ENCODE assay signal across 8 cellular contexts in genomic region chr1:155745284-155746228, GRCh38. TPM values are rescaled to one million over a fixed set of nuclear protein-coding genes. Genes with fewer than 3 reads are reported as not detected.
DNase-seq lines count a peak whose midpoint lies in the region; ATAC-seq and TF ChIP-seq lines count a peak whose summit lies in the region.
"Not testable (repeated sequence)": the region's sequence is repeated elsewhere in the genome, so short reads cannot be mapped to it uniquely, and the experiment has no call there.

No MANE protein-coding gene starts in this region.

- not testable (repeated sequence) for H3K27me3 Mint-ChIP-seq in activated CD4-positive, alpha-beta T cell treated with anti-CD3 and anti-CD28 coated beads, Interleukin-2, amount 10 ng/mL, durations not matched to agents 7 days and 5 days

- peaks cover 0 to 21% of the 10 kb centered on the region in 2 donors for H3K36me3 ChIP-seq in left lung

- TF ChIP-seq CTCF in left lung (IDR thresholded peaks at IDR 0.05), result not testable (repeated sequence)

- H3K27me3 ChIP-seq in left lung, result not testable (repeated sequence)

- CTCF ChIA-PET in activated CD4-positive, alpha-beta T cell treated with anti-CD3 and anti-CD28 coated beads, Interleukin-2, amount 10 ng/mL, durations not matched to agents 7 days and 5 days (lab: Charles Lee), result interaction anchor here (0.7 kb wide), 1 partner anchor 114 kb away, joined by 3 read pairs; the partner anchor contains the start of gene SYT11

- peak overlapping the region; percentile 53 to 58 for H3K4me3 ChIP-seq in left lung

- H3K4me1 ChIP-seq in left lung, result not testable (repeated sequence)

- intact Hi-C loops in left lung (cut with DNase I), result not testable (repeated sequence)

- peaks cover 16% of the 10 kb centered on the region for H3K36me3 Mint-ChIP-seq in activated CD4-positive, alpha-beta T cell treated with anti-CD3 and anti-CD28 coated beads, Interleukin-2, amount 10 ng/mL, durations not matched to agents 7 days and 5 days (ENCODE audit: low read depth)

- H3K27ac ChIP-seq in left lung, result peak overlapping the region; percentile 65 to 73

- H3K9me3 Mint-ChIP-seq in activated CD4-positive, alpha-beta T cell treated with anti-CD3 and anti-CD28 coated beads, Interleukin-2, amount 10 ng/mL, durations not matched to agents 7 days and 5 days, result not testable (repeated sequence)

- H3K9me3 ChIP-seq in left lung, result not testable (repeated sequence)

- POLR2A ChIA-PET in activated CD4-positive, alpha-beta T cell treated with anti-CD3 and anti-CD28 coated beads, Interleukin-2, amount 10 ng/mL, durations not matched to agents 7 days and 5 days (lab: Charles Lee), result not testable (repeated sequence)

- H3K27ac Mint-ChIP-seq in activated CD4-positive, alpha-beta T cell treated with anti-CD3 and anti-CD28 coated beads, Interleukin-2, amount 10 ng/mL, durations not matched to agents 7 days and 5 days, result peak overlapping the region; percentile 95

- DNase-seq in C1 segment of cervical spinal cord (lab: John Stamatoyannopoulos, UW) (peak; percentile 16 to 95 (median 86)), NCI-H526 treated with DMSO at 0.1 percent for 48 hours (lab: John Stamatoyannopoulos, UW) (peak; percentile 99), dedifferentiated amniotic fluid mesenchymal stem cell (ENCODE audit: extremely low spot score) (peak; percentile 98), left lung (peak; percentile 96 to 97)
- peak; percentile 93 for DNase-seq in activated CD4-positive, alpha-beta T cell treated with anti-CD3 and anti-CD28 coated beads, Interleukin-2, amount 10 ng/mL, durations not matched to agents 7 days and 5 days
- DNase-seq in stimulated activated CD4-positive, alpha-beta T cell treated with anti-CD3 and anti-CD28 coated beads, Interleukin-2, amount 100 ng/mL, for 4 hours (ENCODE audit: low read depth), result peak; percentile 93

- peak overlapping the region; percentile 86 for H3K4me3 Mint-ChIP-seq in activated CD4-positive, alpha-beta T cell treated with anti-CD3 and anti-CD28 coated beads, Interleukin-2, amount 10 ng/mL, durations not matched to agents 7 days and 5 days

- H3K4me1 Mint-ChIP-seq in activated CD4-positive, alpha-beta T cell treated with anti-CD3 and anti-CD28 coated beads, Interleukin-2, amount 10 ng/mL, durations not matched to agents 7 days and 5 days, result peaks cover 12% of the 10 kb centered on the region

- ATAC-seq in GM19351 (IDR thresholded peaks at IDR 0.05; ENCODE audit: unreplicated experiment) (peak; percentile 87), HG03520 (IDR thresholded peaks at IDR 0.05; ENCODE audit: unreplicated experiment) (peak; percentile 83), left lung (peak; percentile 99)

RNA-seq across cellular contexts. Expression of gene DAP3, which starts 56.7 kb away (rescaled TPM):
- total RNA-seq in activated CD4-positive, alpha-beta T cell treated with anti-CD3 and anti-CD28 coated beads, Interleukin-2, amount 10 ng/mL, durations not matched to agents 7 days and 5 days, result 100 to 1,000 TPM; 123 to 129 TPM
- total RNA-seq in left lung, result 100 to 1,000 TPM in 1 of 2 donors, 10 to 100 TPM in 1; 71.7 to 102 TPM

RNA-seq across cellular contexts. Expression of gene YY1AP1, which starts 57.0 kb away (rescaled TPM):
- 10 to 100 TPM; 68.9 to 81.9 TPM for total RNA-seq in activated CD4-positive, alpha-beta T cell treated with anti-CD3 and anti-CD28 coated beads, Interleukin-2, amount 10 ng/mL, durations not matched to agents 7 days and 5 days
- 10 to 100 TPM; 43.7 to 65.1 TPM for total RNA-seq in left lung

Comparison
In these comparisons a context has a peak if more than half of its experiments do, and no peak if none do; other contexts are left out.
1. Peak in every context shown above with its lines: DNase-seq, ATAC-seq, H3K4me3 ChIP-seq and H3K27ac ChIP-seq.